In genomic region chr16:81627024-81627423, GRCh38 we compare ENCODE assay signal across 19 cellular contexts.
DNase-seq lines count a peak whose midpoint lies in the region; ATAC-seq, FAIRE-seq and TF ChIP-seq lines count a peak whose summit lies in the region.
"Had no signal": no experiment of that assay in that cellular context is flagged by ENCODE, and none has a peak within 500 bp of the region (broad histone marks: within the 10 kb centered on the region; RNA-seq: fewer than 3 reads in every experiment).

No MANE protein-coding gene starts in this region.

- H3K9me3 ChIP-seq in HCT116 (ENCODE audit: control insufficient read depth in 1 of 2, insufficient read depth in 1 of 2, low read depth in 1 of 2, low read length in 2 of 2) = no peaks in the 10 kb centered on the region
- no peaks in the 10 kb centered on the region for H3K9me3 ChIP-seq in GM12878 (replicated peaks; ENCODE audit: control insufficient read depth, insufficient read depth, low read length)
- no peaks in the 10 kb centered on the region for H3K9me3 ChIP-seq in gastrocnemius medialis
- no peaks in the 10 kb centered on the region for H3K9me3 ChIP-seq in neuronal stem cell (replicated peaks in 1 of 2; ENCODE audit: control insufficient read depth in 2 of 2, insufficient read depth in 1 of 2, low read depth in 1 of 2, low read length in 2 of 2)
- H3K9me3 ChIP-seq: BLaER1 treated with 17β-estradiol and CSF1 and Interleukin-3, amounts not matched to agents 10 nM and 100 nM; thoracic aorta had no signal

- H3K36me3 ChIP-seq in HCT116 (ENCODE audit: control insufficient read depth in 1 of 2, insufficient read depth in 2 of 2, low read length in 2 of 2) (peaks cover 0 to 5% of the 10 kb centered on the region in 2 experiments; a peak in 1 of 4 replicates), GM12878 (ENCODE audit: control insufficient read depth in 2 of 2, insufficient read depth in 2 of 2, low read length in 1 of 2) (peaks cover 4 to 5% of the 10 kb centered on the region in 2 experiments; a peak in 3 of 4 replicates), gastrocnemius medialis (no peaks in the 10 kb centered on the region), neuronal stem cell (replicated peaks in 1 of 2; ENCODE audit: control insufficient read depth in 2 of 2, insufficient read depth in 2 of 2, low read length in 2 of 2) (peaks cover 0 to 3% of the 10 kb centered on the region in 2 donors)
- H3K36me3 ChIP-seq: neural progenitor cell, thoracic aorta had no signal

- no peak overlapping the region for H3K4ac ChIP-seq in neuronal stem cell (ENCODE audit: low read length)

- TF ChIP-seq CTCF in HCT116 (IDR thresholded peaks at IDR 0.05 in 2 of 3, conservative IDR thresholded peaks at IDR 0.05 in 1 of 3; ENCODE audit: borderline replicate concordance in 1 of 3, insufficient read depth in 1 of 3, low read depth in 2 of 3, low read length in 2 of 3) = no peak
- no peak for TF ChIP-seq CTCF in GM12878 (IDR thresholded peaks at IDR 0.05 in 2 of 3, conservative IDR thresholded peaks at IDR 0.05 in 1 of 3; ENCODE audit: control insufficient read depth in 2 of 3, extremely low read depth in 1 of 3, insufficient read depth in 1 of 3, low read depth in 3 of 3, low read length in 3 of 3)
- TF ChIP-seq CTCF in gastrocnemius medialis (IDR thresholded peaks at IDR 0.05 in 4 of 5, conservative IDR thresholded peaks at IDR 0.05 in 1 of 5) = no peak

- no peak for DNase-seq in activated CD4-positive, alpha-beta T cell treated with anti-CD3 and anti-CD28 coated beads for 36 hours
- no peak for DNase-seq in activated CD4-positive, alpha-beta T cell treated with anti-CD3 and anti-CD28 coated beads, Interleukin-2, amount 50 U/mL, for 1 hour
- DNase-seq in HCT116 (ENCODE audit: low read depth, low spot score) (no peak), GM12878 (ENCODE audit: low read depth, low spot score) (no peak), kidney tubule cell (ENCODE audit: low spot score) (peak; percentile 50), gastrocnemius medialis (no peak), neuronal stem cell (ENCODE audit: low spot score) (no peak)
- DNase-seq: activated effector memory CD4-positive, alpha-beta T cell treated with Interleukin-2 at 50 U/mL for 16 hours; DMS153; KBM-7; NCI-H2107; NCI-H526 treated with DMSO at 0.1 percent for 48 hours; right cardiac atrium had no signal

- H3K27ac ChIP-seq in HCT116 (ENCODE audit: low read depth, low read length) (no peak overlapping the region), GM12878 (ENCODE audit: control insufficient read depth, insufficient read depth) (no peak overlapping the region), gastrocnemius medialis (no peak overlapping the region), neuronal stem cell (replicated peaks; ENCODE audit: low read length) (no peak overlapping the region)
- H3K27ac ChIP-seq: 22Rv1, neural progenitor cell, thoracic aorta had no signal

- TF ChIP-seq RAD21 in HCT116 (IDR thresholded peaks at IDR 0.05; ENCODE audit: low read depth) (no peak), GM12878 (IDR thresholded peaks at IDR 0.05; ENCODE audit: insufficient read depth, low read depth, low read length) (no peak)

- peaks cover 14 to 55% of the 10 kb centered on the region in 2 experiments; a peak in 3 of 4 replicates for H3K4me1 ChIP-seq in HCT116 (ENCODE audit: control insufficient read depth in 1 of 2, insufficient read depth in 2 of 2, low read length in 2 of 2)
- peaks cover 10% of the 10 kb centered on the region for H3K4me1 ChIP-seq in GM12878 (ENCODE audit: control insufficient read depth, insufficient read depth, low read length)
- peaks cover 0 to 12% of the 10 kb centered on the region in 2 donors for H3K4me1 ChIP-seq in gastrocnemius medialis
- H3K4me1 ChIP-seq in neuronal stem cell (ENCODE audit: control insufficient read depth in 2 of 2, insufficient read depth in 1 of 2, low read depth in 1 of 2, low read length in 2 of 2) = peaks cover 8 to 11% of the 10 kb centered on the region in 2 donors

- TF ChIP-seq POLR2A in HCT116 (IDR thresholded peaks at IDR 0.05; ENCODE audit: borderline replicate concordance, extremely low read depth, insufficient read depth, insufficient read length) (no peak), GM12878 (IDR thresholded peaks at IDR 0.05; ENCODE audit: low read depth, low read length) (no peak), gastrocnemius medialis (IDR thresholded peaks at IDR 0.05) (no peak)

- WGBS in GM12878 (ENCODE audit: insufficient coverage, insufficient replicate concordance, low lambda C conversion rate, missing lambda C conversion rate) = 86% methylated on average over 6 of the region's 6 CpGs
- no CpG with 5 or more reads among the region's 6 CpGs for WGBS in neuronal stem cell (ENCODE audit: extremely low coverage in 2 of 2, insufficient read length in 2 of 2, insufficient replicate concordance in 1 of 2), 2 donors

- BruUV-seq in HCT116 (replicated peaks; lab: Mats Ljungman, UMichigan) (TSS peak; percentile 21), GM12878 (replicated peaks; lab: Mats Ljungman, UMichigan) (TSS peak; percentile 40)

- no peak overlapping the region for H2BK15ac ChIP-seq in neuronal stem cell (ENCODE audit: low read length)

- peaks cover 34% of the 10 kb centered on the region for H3K4me1 Mint-ChIP-seq in activated CD4-positive, alpha-beta T cell treated with anti-CD3 and anti-CD28 coated beads for 36 hours

- H2BK120ac ChIP-seq in neuronal stem cell (ENCODE audit: low read depth, low read length) = no peak overlapping the region

- H3K79me1 ChIP-seq in neuronal stem cell (ENCODE audit: low read depth, low read length) = peaks cover 2% of the 10 kb centered on the region

- H3K79me2 ChIP-seq in HCT116 (ENCODE audit: insufficient read depth, low read length) (peaks cover 36% of the 10 kb centered on the region), GM12878 (ENCODE audit: control insufficient read depth, insufficient read depth, low read length) (peaks cover 1% of the 10 kb centered on the region; the same call in 1 of the 2 replicates)

- H2AFZ ChIP-seq in HCT116 (ENCODE audit: low read depth, low read length, poor library complexity, severe bottlenecking) (no peak overlapping the region), GM12878 (ENCODE audit: control insufficient read depth, low read depth, low read length) (no peak overlapping the region), neuronal stem cell (ENCODE audit: low read length) (no peak overlapping the region)
- H2AFZ ChIP-seq: neural progenitor cell had no signal

- H3K27me3 ChIP-seq in HCT116 (ENCODE audit: insufficient read depth, low read length) = no peaks in the 10 kb centered on the region
- H3K27me3 ChIP-seq in GM12878 (replicated peaks in 1 of 2; ENCODE audit: control insufficient read depth in 2 of 2, insufficient read depth in 2 of 2, low read length in 1 of 2) = no peaks in the 10 kb centered on the region
- H3K27me3 ChIP-seq in gastrocnemius medialis = no peaks in the 10 kb centered on the region
- H3K27me3 ChIP-seq in neuronal stem cell (ENCODE audit: control insufficient read depth in 3 of 3, insufficient read depth in 3 of 3, low read depth in 1 of 3, low read length in 3 of 3) = no peaks in the 10 kb centered on the region
- H3K27me3 ChIP-seq: BLaER1 treated with 17β-estradiol and CSF1 and Interleukin-3, amounts not matched to agents 10 nM and 100 nM; neural progenitor cell had no signal

- H3K27me3 Mint-ChIP-seq in activated CD4-positive, alpha-beta T cell treated with anti-CD3 and anti-CD28 coated beads for 36 hours = no peaks in the 10 kb centered on the region
- H3K27me3 Mint-ChIP-seq: dendritic cell treated with granulocyte-macrophage colony-stimulating factor and Interleukin-4, amounts not matched to agents 40 ng/mL and 50 ng/mL, for 4 days had no signal

- H3K4me3 ChIP-seq in HCT116 (replicated peaks in 1 of 2; ENCODE audit: low read depth in 1 of 2, low read length in 2 of 2) (no peak overlapping the region), GM12878 (no peak overlapping the region), gastrocnemius medialis (no peak overlapping the region), neuronal stem cell (ENCODE audit: low read length in 2 of 2) (no peak overlapping the region)
- H3K4me3 ChIP-seq: BLaER1 treated with 17β-estradiol and CSF1 and Interleukin-3, amounts not matched to agents 10 nM and 100 nM; neural progenitor cell; thoracic aorta had no signal

- no peaks in the 10 kb centered on the region for H3K9me2 ChIP-seq in HCT116 (ENCODE audit: insufficient read depth)

- H3K4me3 Mint-ChIP-seq in activated CD4-positive, alpha-beta T cell treated with anti-CD3 and anti-CD28 coated beads for 36 hours = no peak overlapping the region
- H3K4me3 Mint-ChIP-seq: dendritic cell treated with granulocyte-macrophage colony-stimulating factor and Interleukin-4, amounts not matched to agents 40 ng/mL and 50 ng/mL, for 4 days; neural progenitor cell had no signal

- CTCF ChIA-PET in activated CD4-positive, alpha-beta T cell treated with anti-CD3 and anti-CD28 coated beads for 36 hours (lab: Charles Lee) = no interaction called here
- CTCF ChIA-PET in HCT116 (lab: Charles Lee) (no interaction called here), GM12878 (lab: Yijun Ruan, JAX) (no interaction called here)

- H3K9ac ChIP-seq in HCT116 (ENCODE audit: low read length) (no peak overlapping the region), GM12878 (ENCODE audit: control insufficient read depth, insufficient read depth, low read length) (no peak overlapping the region), neuronal stem cell (ENCODE audit: low read depth, low read length, poor library complexity) (no peak overlapping the region)
- H3K9ac ChIP-seq: neural progenitor cell had no signal

- no peak overlapping the region for H4K8ac ChIP-seq in neuronal stem cell (ENCODE audit: low read depth, low read length)

- H2AK5ac ChIP-seq in neuronal stem cell (ENCODE audit: low read depth, low read length) = no peak overlapping the region

- H3K27ac Mint-ChIP-seq in activated CD4-positive, alpha-beta T cell treated with anti-CD3 and anti-CD28 coated beads for 36 hours = no peak overlapping the region
- H3K27ac Mint-ChIP-seq: dendritic cell treated with granulocyte-macrophage colony-stimulating factor and Interleukin-4, amounts not matched to agents 40 ng/mL and 50 ng/mL, for 4 days; neural progenitor cell had no signal

- in situ Hi-C loops in GM12878 (cut with MboI) (no loop called here), gastrocnemius medialis (cut with MboI; ENCODE audit: low sequenced_read_pairs in 4 of 4) (no loop called here)

- no peak for TF ChIP-seq EP300 in GM12878 (IDR thresholded peaks at IDR 0.05; ENCODE audit: borderline replicate concordance in 1 of 2, control insufficient read depth in 1 of 2, low read depth in 2 of 2, low read length in 2 of 2)

- H4K20me1 ChIP-seq in HCT116 (ENCODE audit: insufficient read depth) = peaks cover 5% of the 10 kb centered on the region; the same call in 1 of the 2 replicates
- no peaks in the 10 kb centered on the region for H4K20me1 ChIP-seq in GM12878 (ENCODE audit: control insufficient read depth, insufficient read depth)

- H2BK12ac ChIP-seq in neuronal stem cell (ENCODE audit: low read length) = no peak overlapping the region

- H3K18ac ChIP-seq in neuronal stem cell (ENCODE audit: low read length) = no peak overlapping the region

- peak; percentile 12 for ATAC-seq in activated CD4-positive, alpha-beta T cell treated with anti-CD3 and anti-CD28 coated beads for 36 hours
- ATAC-seq in HCT116 = no peak
- no peak for ATAC-seq in GM12878
- ATAC-seq in gastrocnemius medialis = no peak
- ATAC-seq in HG03025 (IDR thresholded peaks at IDR 0.05; ENCODE audit: low FRiP score, unreplicated experiment) = no peak
- ATAC-seq: right cardiac atrium had no signal

- peaks cover 6% of the 10 kb centered on the region for H3K36me3 Mint-ChIP-seq in activated CD4-positive, alpha-beta T cell treated with anti-CD3 and anti-CD28 coated beads for 36 hours (ENCODE audit: low read depth)

- H2BK5ac ChIP-seq in neuronal stem cell (ENCODE audit: low read length) = no peak overlapping the region

- POLR2A ChIA-PET in activated CD4-positive, alpha-beta T cell treated with anti-CD3 and anti-CD28 coated beads for 36 hours (lab: Charles Lee) = no interaction called here
- POLR2A ChIA-PET in HCT116 (lab: Charles Lee) (no interaction called here), GM12878 (lab: Charles Lee) (no interaction called here)

- H3K14ac ChIP-seq in neuronal stem cell (ENCODE audit: low read length) = no peak overlapping the region

- SMC1A ChIA-PET in GM12878 (lab: Charles Lee; ENCODE audit: uncharacterized antibody, unreplicated experiment) = interaction anchor here (1.6 kb wide), 1 partner anchor 108 kb away, joined by 3 read pairs; no protein-coding TSS in a partner anchor

- intact Hi-C loops in activated CD4-positive, alpha-beta T cell treated with anti-CD3 and anti-CD28 coated beads for 36 hours (cut with DNase I, micrococcal nuclease) = no loop called here
- intact Hi-C loops in HCT116 (cut with micrococcal nuclease) (loop anchor here (10.0 kb wide), 1 partner anchor 248 kb away; no protein-coding TSS in a partner anchor), GM12878 (cut with micrococcal nuclease; ENCODE audit: unreplicated experiment) (no loop called here), gastrocnemius medialis (cut with DNase I; ENCODE audit: low total_unique reads) (loop anchor here (10.0 kb wide), 1 partner anchor 68 kb away; no protein-coding TSS in a partner anchor)

- H3K9me3 Mint-ChIP-seq in activated CD4-positive, alpha-beta T cell treated with anti-CD3 and anti-CD28 coated beads for 36 hours (ENCODE audit: low read depth) = no peaks in the 10 kb centered on the region
- H3K9me3 Mint-ChIP-seq: dendritic cell treated with granulocyte-macrophage colony-stimulating factor and Interleukin-4, amounts not matched to agents 40 ng/mL and 50 ng/mL, for 4 days; neural progenitor cell had no signal

- H3K4me2 ChIP-seq in HCT116 (ENCODE audit: low read length) (no peak overlapping the region), GM12878 (ENCODE audit: control insufficient read depth, insufficient read depth) (no peak overlapping the region), neuronal stem cell (ENCODE audit: insufficient read depth, low read length, poor library complexity, severe bottlenecking) (no peak overlapping the region)
- H3K4me2 ChIP-seq: neural progenitor cell had no signal

- FAIRE-seq in GM12878 (lab: Jason Lieb, UNC) = no peak

- no peak overlapping the region for H4K91ac ChIP-seq in neuronal stem cell (ENCODE audit: low read depth, low read length, poor library complexity)

- no peak overlapping the region for H3K23ac ChIP-seq in neuronal stem cell (ENCODE audit: low read depth, low read length, poor library complexity)

- RAD21 ChIA-PET in HCT116 (lab: Charles Lee; ENCODE audit: low non-redundant PET in 1 of 2, low total read pairs in 2 of 2, uncharacterized antibody in 2 of 2, unreplicated experiment in 2 of 2) (no interaction called here), GM12878 (lab: Charles Lee; ENCODE audit: unreplicated experiment) (no interaction called here)

Comparison
In these comparisons a context has a peak if more than half of its experiments do, and no peak if none do; other contexts are left out.
1. intact Hi-C loops: an anchor here in HCT116 (10.0 kb wide) and gastrocnemius medialis (10.0 kb wide); none called in activated CD4-positive, alpha-beta T cell treated with anti-CD3 and anti-CD28 coated beads for 36 hours and GM12878.